In the genomic region with DNA sequence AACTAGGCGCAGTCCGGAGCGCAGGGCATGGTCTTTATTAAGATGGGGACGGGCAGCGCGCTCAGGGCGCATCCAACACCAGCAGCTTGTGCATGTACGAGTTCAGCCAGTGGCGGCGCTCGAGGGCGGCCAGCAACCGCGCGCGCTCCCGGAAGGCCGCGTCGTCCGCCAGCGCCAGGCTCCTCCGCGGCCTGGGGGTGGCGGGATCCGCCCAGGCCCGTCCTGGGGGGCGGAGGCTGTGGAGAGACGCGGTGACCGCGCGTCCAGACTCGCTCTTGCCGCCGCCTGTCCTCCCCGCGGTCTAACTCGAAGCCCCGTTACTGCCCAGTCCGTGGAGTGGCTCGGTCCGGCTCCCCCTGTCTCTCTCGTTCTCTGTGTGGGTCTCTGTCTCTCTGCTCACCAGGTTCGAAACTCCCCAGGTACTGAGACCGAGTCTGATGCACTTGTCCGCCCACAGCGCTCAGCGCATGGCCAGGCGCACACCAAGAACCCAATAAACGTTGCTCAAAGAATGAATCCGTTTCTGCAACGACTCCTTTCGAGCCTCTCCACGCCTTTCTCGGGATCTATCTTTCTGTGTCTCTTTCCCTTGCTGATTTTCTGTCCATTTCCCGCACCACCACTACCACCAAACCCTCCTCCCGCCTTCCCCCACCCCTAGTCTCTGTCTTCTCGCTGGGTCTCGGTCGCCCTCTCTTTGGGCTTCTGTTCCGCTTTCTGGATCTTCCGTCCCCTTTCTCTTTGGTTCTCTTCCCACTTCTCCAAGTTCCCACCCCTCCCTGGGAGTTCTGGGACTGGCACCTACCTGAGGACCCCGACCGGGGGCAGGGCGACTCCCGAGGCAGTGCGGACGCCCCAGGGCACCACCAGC, we compare ENCODE assay signal across 6 cellular contexts. TPM values are rescaled to one million over a fixed set of nuclear protein-coding genes. Genes with fewer than 3 reads are reported as not detected.
DNase-seq lines count a peak whose midpoint lies in the region; ATAC-seq and FAIRE-seq lines count a peak whose summit lies in the region.

No MANE protein-coding gene starts in this region.

- peak overlapping the region; percentile 51 for H3K4me3 ChIP-seq in iPS-18c (ENCODE audit: insufficient read depth, low read depth, low read length)

- ATAC-seq in HG03521 (IDR thresholded peaks at IDR 0.05; ENCODE audit: unreplicated experiment), result no peak

- no peak for FAIRE-seq in GM19239 (lab: Jason Lieb, UNC)

- H3K27ac Mint-ChIP-seq in IgD-negative memory B cell, result peak overlapping the region in 2 of 3 donors; percentile 54 to 67

- peak; percentile 60 to 64 for DNase-seq in activated CD4-positive, alpha-beta T cell treated with anti-CD3 and anti-CD28 coated beads, Interleukin-2, amount 50 U/mL, for 48 hours
- DNase-seq in GM19238 (ENCODE audit: insufficient read length, low spot score) (no peak), GM19239 (ENCODE audit: insufficient read length, low spot score) (no peak)

- peaks cover 19 to 63% (median 43%) of the 10 kb centered on the region in 3 donors for H3K4me1 Mint-ChIP-seq in IgD-negative memory B cell

- peaks cover 82% of the 10 kb centered on the region for H3K27me3 Mint-ChIP-seq in IgD-negative memory B cell

- H3K9me3 Mint-ChIP-seq in IgD-negative memory B cell, result no peaks in the 10 kb centered on the region

- H3K4me3 Mint-ChIP-seq in IgD-negative memory B cell, result peak overlapping the region; percentile 36 to 80 (median 72)

- H3K9me3 ChIP-seq in iPS-18c (ENCODE audit: control insufficient read depth, insufficient read depth, low read length), result peaks cover 2% of the 10 kb centered on the region

- no peaks in the 10 kb centered on the region for H3K36me3 Mint-ChIP-seq in IgD-negative memory B cell

RNA-seq across cellular contexts. Expression of a gene that starts 0.6 kb away (rescaled TPM):
- not detected for polyA plus RNA-seq in IgD-negative memory B cell

RNA-seq across cellular contexts. Expression of a gene that starts 2.5 kb away (rescaled TPM):
- polyA plus RNA-seq in IgD-negative memory B cell, result not detected

RNA-seq across cellular contexts. Expression of a gene that starts 18.7 kb away (rescaled TPM):
- polyA plus RNA-seq in IgD-negative memory B cell, result not detected

RNA-seq across cellular contexts. Expression of a gene that starts 29.0 kb away (rescaled TPM):
- 98.8 TPM for polyA plus RNA-seq in IgD-negative memory B cell

RNA-seq across cellular contexts. Expression of a gene that starts 30.4 kb away (rescaled TPM):
- polyA plus RNA-seq in IgD-negative memory B cell, result 67.5 TPM

Comparison
In these comparisons a context has a peak if more than half of its experiments do, and no peak if none do; other contexts are left out.
1. DNase-seq: peak in activated CD4-positive, alpha-beta T cell treated with anti-CD3 and anti-CD28 coated beads, Interleukin-2, amount 50 U/mL, for 48 hours (2 of 2); none in GM19238 (single experiment) and GM19239 (single experiment).